ENCODE assay signal across 11 cellular contexts in the genomic region with DNA sequence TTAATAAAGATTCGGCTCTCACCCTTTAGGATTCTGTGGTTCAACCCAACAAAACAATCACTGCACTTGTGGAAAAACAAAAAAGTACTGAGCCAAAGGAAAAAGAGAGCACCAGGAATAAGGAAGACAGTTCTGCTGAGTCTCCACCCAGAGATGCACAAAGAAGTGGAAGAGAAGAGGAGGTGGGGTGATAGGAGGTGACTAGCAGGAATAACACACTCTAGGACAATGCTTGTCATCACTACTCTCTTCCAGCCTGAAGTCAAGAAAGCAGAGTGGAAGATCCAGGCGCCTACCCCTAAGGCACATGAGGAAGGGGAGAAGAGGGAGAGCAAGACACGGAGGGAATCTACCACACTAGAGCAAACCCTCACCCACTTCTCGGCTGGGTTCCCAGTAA. TPM values are rescaled to one million over a fixed set of nuclear protein-coding genes. Genes with fewer than 3 reads are reported as not detected.
A peak's percentile ranks its signal among the peaks of the same experiment; 100 is the strongest.
DNase-seq lines count a peak whose midpoint lies in the region; ATAC-seq and TF ChIP-seq lines count a peak whose summit lies in the region.
"Had no signal": no experiment of that assay in that cellular context is flagged by ENCODE, and none has a peak within 500 bp of the region (broad histone marks: within the 10 kb centered on the region; RNA-seq: fewer than 3 reads in every experiment).

No MANE protein-coding gene starts in this region.

- H3K27ac Mint-ChIP-seq in chondrocyte (ENCODE audit: unreplicated experiment), result peak overlapping the region; percentile 34
- H3K27ac Mint-ChIP-seq in CD4-positive, alpha-beta T cell, result no peak overlapping the region
- H3K27ac Mint-ChIP-seq in activated CD4-positive, alpha-beta T cell treated with anti-CD3 and anti-CD28 coated beads for 36 hours, result no peak overlapping the region
- H3K27ac Mint-ChIP-seq: activated naive CD4-positive, alpha-beta T cell treated with anti-CD3 and anti-CD28 coated beads, Interleukin-2, amount 50 U/mL, for 24 hours had no signal

- no peak overlapping the region for H3K9ac ChIP-seq in subcutaneous abdominal adipose tissue (ENCODE audit: low read length in 5 of 5)

- H3K9me3 ChIP-seq in mesodermal cell (ENCODE audit: control insufficient read depth, low read length) (no peaks in the 10 kb centered on the region), subcutaneous abdominal adipose tissue (ENCODE audit: control insufficient read depth in 5 of 5, low read length in 5 of 5) (no peaks in the 10 kb centered on the region)
- no peaks in the 10 kb centered on the region for H3K9me3 ChIP-seq in CD4-positive, alpha-beta T cell (ENCODE audit: control insufficient read depth, low read length)

- DNase-seq in Daoy (ENCODE audit: low read depth), result peak; percentile 35
- no peak for DNase-seq in chondrocyte (ENCODE audit: low spot score)
- DNase-seq in CD4-positive, alpha-beta T cell, result no peak
- DNase-seq in activated CD4-positive, alpha-beta T cell treated with anti-CD3 and anti-CD28 coated beads for 36 hours, result no peak
- DNase-seq: MV-4-11, NCI-H446 treated with DMSO at 0.1 percent for 48 hours had no signal

- H3K27me3 Mint-ChIP-seq in chondrocyte (ENCODE audit: low read depth), result peaks cover 5% of the 10 kb centered on the region
- H3K27me3 Mint-ChIP-seq in CD4-positive, alpha-beta T cell, result peaks cover 56% of the 10 kb centered on the region
- peaks cover 53% of the 10 kb centered on the region for H3K27me3 Mint-ChIP-seq in activated CD4-positive, alpha-beta T cell treated with anti-CD3 and anti-CD28 coated beads for 36 hours

- H3K4me1 ChIP-seq in mesodermal cell (ENCODE audit: control insufficient read depth, insufficient read depth, low read length, poor library complexity, severe bottlenecking), result peaks cover 26% of the 10 kb centered on the region
- H3K4me1 ChIP-seq in subcutaneous abdominal adipose tissue (ENCODE audit: control insufficient read depth in 5 of 5, insufficient read depth in 5 of 5, low read length in 5 of 5), result peaks cover 5 to 50% (median 35%) of the 10 kb centered on the region in 5 donors

- peaks cover 0 to 5% (median 0%) of the 10 kb centered on the region in 5 donors for H3K27me3 ChIP-seq in subcutaneous abdominal adipose tissue (ENCODE audit: control insufficient read depth in 5 of 5, insufficient read depth in 4 of 5, low read length in 5 of 5)
- H3K27me3 ChIP-seq in CD4-positive, alpha-beta T cell (ENCODE audit: control insufficient read depth, insufficient read depth, low read length), result peaks cover 34% of the 10 kb centered on the region

- no peak for TF ChIP-seq CTCF in chondrocyte (IDR thresholded peaks at IDR 0.05)
- TF ChIP-seq CTCF in CD4-positive, alpha-beta T cell (IDR thresholded peaks at IDR 0.05), result no peak

- 88 to 100% methylated on average over 1 of the region's 4 CpGs for WGBS in mesodermal cell (ENCODE audit: insufficient coverage in 2 of 2), 2 experiments

- CTCF ChIA-PET in CD4-positive, alpha-beta T cell (lab: Charles Lee), result no interaction called here
- CTCF ChIA-PET in activated CD4-positive, alpha-beta T cell treated with anti-CD3 and anti-CD28 coated beads for 36 hours (lab: Charles Lee), result no interaction called here

- no peaks in the 10 kb centered on the region for H3K36me3 ChIP-seq in mesodermal cell (ENCODE audit: control insufficient read depth, insufficient read depth, low read length)
- H3K36me3 ChIP-seq in subcutaneous abdominal adipose tissue (ENCODE audit: control insufficient read depth in 5 of 5, insufficient read depth in 5 of 5, low read length in 5 of 5), result no peaks in the 10 kb centered on the region

- H3K27ac ChIP-seq in mesodermal cell (ENCODE audit: low read depth, low read length, severe bottlenecking), result no peak overlapping the region
- peak overlapping the region; percentile 77 for H3K27ac ChIP-seq in subcutaneous abdominal adipose tissue (ENCODE audit: low read depth, low read length)
- no peak overlapping the region for H3K27ac ChIP-seq in CD4-positive, alpha-beta T cell (ENCODE audit: low read depth, low read length)

- no peaks in the 10 kb centered on the region for H3K9me3 Mint-ChIP-seq in chondrocyte (ENCODE audit: low read depth)
- no peaks in the 10 kb centered on the region for H3K9me3 Mint-ChIP-seq in CD4-positive, alpha-beta T cell
- H3K9me3 Mint-ChIP-seq in activated CD4-positive, alpha-beta T cell treated with anti-CD3 and anti-CD28 coated beads for 36 hours (ENCODE audit: low read depth), result no peaks in the 10 kb centered on the region
- H3K9me3 Mint-ChIP-seq: activated naive CD4-positive, alpha-beta T cell treated with anti-CD3 and anti-CD28 coated beads, Interleukin-2, amount 50 U/mL, for 24 hours had no signal

- H3K4me3 ChIP-seq in mesodermal cell (ENCODE audit: extremely low read depth, insufficient read depth, low read length, poor library complexity, severe bottlenecking), result peak overlapping the region; percentile 53
- H3K4me3 ChIP-seq in subcutaneous abdominal adipose tissue (ENCODE audit: low read depth in 1 of 5, low read length in 5 of 5), result peak overlapping the region; percentile 63 to 78 (median 70)

- H3K4me3 Mint-ChIP-seq in chondrocyte (ENCODE audit: unreplicated experiment), result peak overlapping the region; percentile 93
- no peak overlapping the region for H3K4me3 Mint-ChIP-seq in CD4-positive, alpha-beta T cell
- H3K4me3 Mint-ChIP-seq in activated CD4-positive, alpha-beta T cell treated with anti-CD3 and anti-CD28 coated beads for 36 hours, result no peak overlapping the region
- H3K4me3 Mint-ChIP-seq: activated naive CD4-positive, alpha-beta T cell treated with anti-CD3 and anti-CD28 coated beads, Interleukin-2, amount 50 U/mL, for 24 hours had no signal

- no peaks in the 10 kb centered on the region for H3K36me3 Mint-ChIP-seq in chondrocyte (ENCODE audit: low read depth)
- H3K36me3 Mint-ChIP-seq in CD4-positive, alpha-beta T cell (ENCODE audit: low read depth), result no peaks in the 10 kb centered on the region
- H3K36me3 Mint-ChIP-seq in activated CD4-positive, alpha-beta T cell treated with anti-CD3 and anti-CD28 coated beads for 36 hours (ENCODE audit: low read depth), result no peaks in the 10 kb centered on the region
- H3K36me3 Mint-ChIP-seq: activated naive CD4-positive, alpha-beta T cell treated with anti-CD3 and anti-CD28 coated beads, Interleukin-2, amount 50 U/mL, for 24 hours had no signal

- H3K4me1 Mint-ChIP-seq in chondrocyte (ENCODE audit: low read depth), result peaks cover 58% of the 10 kb centered on the region
- peaks cover 9% of the 10 kb centered on the region for H3K4me1 Mint-ChIP-seq in CD4-positive, alpha-beta T cell (ENCODE audit: low read depth)
- peaks cover 13% of the 10 kb centered on the region for H3K4me1 Mint-ChIP-seq in activated CD4-positive, alpha-beta T cell treated with anti-CD3 and anti-CD28 coated beads for 36 hours

- no peak for ATAC-seq in CD4-positive, alpha-beta T cell (ENCODE audit: poor library complexity)
- ATAC-seq in activated CD4-positive, alpha-beta T cell treated with anti-CD3 and anti-CD28 coated beads for 36 hours, result no peak
- ATAC-seq in GM18909 (IDR thresholded peaks at IDR 0.05; ENCODE audit: poor library complexity, unreplicated experiment) (no peak), GM21737 (IDR thresholded peaks at IDR 0.05; ENCODE audit: unreplicated experiment) (no peak)

- intact Hi-C loops in CD4-positive, alpha-beta T cell (cut with DNase I, micrococcal nuclease), result no loop called here
- intact Hi-C loops in activated CD4-positive, alpha-beta T cell treated with anti-CD3 and anti-CD28 coated beads for 36 hours (cut with DNase I, micrococcal nuclease), result no loop called here

- POLR2A ChIA-PET in CD4-positive, alpha-beta T cell (lab: Charles Lee), result no interaction called here
- POLR2A ChIA-PET in activated CD4-positive, alpha-beta T cell treated with anti-CD3 and anti-CD28 coated beads for 36 hours (lab: Charles Lee), result no interaction called here

RNA-seq across cellular contexts. Expression of a gene that starts 1.8 kb away (rescaled TPM):
- total RNA-seq in Daoy (2014; rRNA removed; shearing (Covaris generic)), result 3.4 and 3.5 TPM in 2 replicates
- total RNA-seq in chondrocyte, result 65.8 to 119 TPM (median 116 TPM) in 3 replicates
- polyA plus RNA-seq in mesodermal cell (2013, experiment 1 of 2), result 45.6 TPM
- 39.3 TPM for polyA plus RNA-seq in mesodermal cell (2013, experiment 2 of 2)
- total RNA-seq in CD4-positive, alpha-beta T cell, result not detected
- total RNA-seq in activated CD4-positive, alpha-beta T cell treated with anti-CD3 and anti-CD28 coated beads for 36 hours, result 1 to 10 TPM; 5.4 to 7.3 TPM
